In genomic region chrX:17023670-17024069, GRCh38 we compare ENCODE assay signal across 28 cellular contexts.
"Had no signal": no experiment of that assay in that cellular context is flagged by ENCODE, and none has a peak within 500 bp of the region (broad histone marks: within the 10 kb centered on the region; RNA-seq: fewer than 3 reads in every experiment).

No MANE protein-coding gene starts in this region.

- H3K4me1 ChIP-seq: gastrocnemius medialis, heart left ventricle had no signal

- H3K36me3 ChIP-seq: brain microvascular endothelial cell, gastrocnemius medialis, heart left ventricle had no signal

- H3K27me3 Mint-ChIP-seq: activated CD4-positive, alpha-beta memory T cell treated with anti-CD3 and anti-CD28 coated beads for 36 hours; activated CD4-positive, alpha-beta T cell treated with anti-CD3 and anti-CD28 coated beads for 36 hours; activated CD4-positive, alpha-beta T cell treated with anti-CD3 and anti-CD28 coated beads, Interleukin-2, amount 10 ng/mL, durations not matched to agents 24 days and 14 days; activated naive CD8-positive, alpha-beta T cell; central memory CD8-positive, alpha-beta T cell had no signal

- H3K36me3 Mint-ChIP-seq: activated CD4-positive, alpha-beta memory T cell treated with anti-CD3 and anti-CD28 coated beads for 36 hours; activated CD8-positive, alpha-beta memory T cell treated with anti-CD3 and anti-CD28 coated beads, Interleukin-2, amount 10 ng/mL, durations not matched to agents 7 days and 5 days; activated naive CD8-positive, alpha-beta T cell had no signal

- H3K9me3 Mint-ChIP-seq: activated CD4-positive, alpha-beta memory T cell treated with anti-CD3 and anti-CD28 coated beads for 36 hours; activated CD4-positive, alpha-beta T cell treated with anti-CD3 and anti-CD28 coated beads, Interleukin-2, amount 10 ng/mL, durations not matched to agents 24 days and 14 days; activated T-cell treated with anti-CD3 and anti-CD28 coated beads, Interleukin-2, amount 50 U/mL, for 24 hours; activated T-cell treated with anti-CD3 and anti-CD28 coated beads, Interleukin-2, amount 50 U/mL, for 72 hours; central memory CD8-positive, alpha-beta T cell had no signal

- H3K4me3 ChIP-seq: gastrocnemius medialis, heart left ventricle had no signal

- H3K27ac Mint-ChIP-seq: activated CD4-positive, alpha-beta memory T cell treated with anti-CD3 and anti-CD28 coated beads for 36 hours; activated CD4-positive, alpha-beta T cell treated with anti-CD3 and anti-CD28 coated beads for 36 hours; activated CD4-positive, alpha-beta T cell treated with anti-CD3 and anti-CD28 coated beads, Interleukin-2, amount 10 ng/mL, durations not matched to agents 24 days and 14 days; activated CD8-positive, alpha-beta memory T cell treated with anti-CD3 and anti-CD28 coated beads, Interleukin-2, amount 10 ng/mL, durations not matched to agents 7 days and 5 days; activated CD8-positive, alpha-beta T cell treated with anti-CD3 and anti-CD28 coated beads, Interleukin-2, amount 10 ng/mL, durations not matched to agents 7 days and 5 days; activated naive CD8-positive, alpha-beta T cell; activated T-cell treated with anti-CD3 and anti-CD28 coated beads, Interleukin-2, amount 50 U/mL, for 24 hours; activated T-cell treated with anti-CD3 and anti-CD28 coated beads, Interleukin-2, amount 50 U/mL, for 72 hours had no signal

- H3K9me3 ChIP-seq: gastrocnemius medialis, heart left ventricle had no signal

- H3K4me3 Mint-ChIP-seq: activated CD4-positive, alpha-beta memory T cell treated with anti-CD3 and anti-CD28 coated beads for 36 hours; activated CD4-positive, alpha-beta T cell treated with anti-CD3 and anti-CD28 coated beads for 36 hours; activated CD4-positive, alpha-beta T cell treated with anti-CD3 and anti-CD28 coated beads, Interleukin-2, amount 10 ng/mL, durations not matched to agents 24 days and 14 days; activated CD8-positive, alpha-beta memory T cell treated with anti-CD3 and anti-CD28 coated beads, Interleukin-2, amount 10 ng/mL, durations not matched to agents 7 days and 5 days; activated CD8-positive, alpha-beta T cell treated with anti-CD3 and anti-CD28 coated beads, Interleukin-2, amount 10 ng/mL, durations not matched to agents 7 days and 5 days; activated naive CD8-positive, alpha-beta T cell; activated T-cell treated with anti-CD3 and anti-CD28 coated beads, Interleukin-2, amount 50 U/mL, for 24 hours; activated T-cell treated with anti-CD3 and anti-CD28 coated beads, Interleukin-2, amount 50 U/mL, for 72 hours; central memory CD8-positive, alpha-beta T cell had no signal

- H3K27ac ChIP-seq: brain microvascular endothelial cell, gastrocnemius medialis, heart left ventricle had no signal

- ATAC-seq: activated CD4-positive, alpha-beta T cell treated with anti-CD3 and anti-CD28 coated beads for 36 hours; activated CD8-positive, alpha-beta memory T cell treated with anti-CD3 and anti-CD28 coated beads, Interleukin-2, amount 10 ng/mL, durations not matched to agents 7 days and 5 days; activated CD8-positive, alpha-beta T cell treated with anti-CD3 and anti-CD28 coated beads, Interleukin-2, amount 10 ng/mL, durations not matched to agents 7 days and 5 days; activated T-cell treated with anti-CD3 and anti-CD28 coated beads, Interleukin-2, amount 50 U/mL, for 72 hours; esophagus mucosa; gastrocnemius medialis; heart left ventricle had no signal

- DNase-seq: activated CD4-positive, alpha-beta memory T cell treated with anti-CD3 and anti-CD28 coated beads for 36 hours; activated CD4-positive, alpha-beta T cell treated with anti-CD3 and anti-CD28 coated beads for 36 hours; activated CD4-positive, alpha-beta T cell treated with anti-CD3 and anti-CD28 coated beads, Interleukin-2, amount 10 ng/mL, durations not matched to agents 24 days and 14 days; activated CD4-positive, CD25-positive, alpha-beta regulatory T cell; activated CD4-positive, CD25-positive, alpha-beta regulatory T cell treated with anti-CD3 and anti-CD28 coated beads, Interleukin-2, amount 50 U/mL, for 72 hours; activated CD8-positive, alpha-beta memory T cell treated with anti-CD3 and anti-CD28 coated beads, Interleukin-2, amount 10 ng/mL, durations not matched to agents 7 days and 5 days; activated CD8-positive, alpha-beta memory T cell treated with anti-CD3 and anti-CD28 coated beads, Interleukin-2, amount 50 U/mL, for 4 hours; activated CD8-positive, alpha-beta T cell treated with anti-CD3 and anti-CD28 coated beads, Interleukin-2, amount 10 ng/mL, durations not matched to agents 7 days and 5 days; activated gamma-delta T cell; activated naive CD4-positive, alpha-beta T cell; activated naive CD4-positive, alpha-beta T cell treated with anti-CD3 and anti-CD28 coated beads, Interleukin-2, amount 50 U/mL, for 16 hours; activated T-cell treated with anti-CD3 and anti-CD28 coated beads for 4 hours; activated T-cell treated with anti-CD3 and anti-CD28 coated beads, Interleukin-2, amount 50 U/mL, for 24 hours; activated T-cell treated with anti-CD3 and anti-CD28 coated beads, Interleukin-2, amount 50 U/mL, for 72 hours; amniotic stem cell; anterior cingulate cortex; brain microvascular endothelial cell; cortex of kidney; dermis blood vessel endothelial cell; effector CD8-positive, alpha-beta T cell; foreskin fibroblast; gastrocnemius medialis; glutamatergic neuron; heart left ventricle; T-helper 2 cell had no signal

- H3K27me3 ChIP-seq: brain microvascular endothelial cell had no signal

- H3K4me1 Mint-ChIP-seq: activated CD4-positive, alpha-beta T cell treated with anti-CD3 and anti-CD28 coated beads for 36 hours; activated CD4-positive, alpha-beta T cell treated with anti-CD3 and anti-CD28 coated beads, Interleukin-2, amount 10 ng/mL, durations not matched to agents 24 days and 14 days; activated CD8-positive, alpha-beta memory T cell treated with anti-CD3 and anti-CD28 coated beads, Interleukin-2, amount 10 ng/mL, durations not matched to agents 7 days and 5 days; central memory CD8-positive, alpha-beta T cell had no signal
